Comparison of ENCODE assay signal across 11 cellular contexts in genomic region chr12:62683724-62684501, GRCh38.
DNase-seq lines count a peak whose midpoint lies in the region; ATAC-seq, FAIRE-seq and TF ChIP-seq lines count a peak whose summit lies in the region.
"Had no signal": no experiment of that assay in that cellular context is flagged by ENCODE, and none has a peak within 500 bp of the region (broad histone marks: within the 10 kb centered on the region; RNA-seq: fewer than 3 reads in every experiment).

No MANE protein-coding gene starts in this region.

- no peak for TF ChIP-seq POLR2A in GM18505 (IDR thresholded peaks at IDR 0.05; ENCODE audit: borderline replicate concordance, extremely low read depth, insufficient read depth, insufficient read length)

- no peaks in the 10 kb centered on the region for H3K36me3 Mint-ChIP-seq in CD8-positive, alpha-beta T cell

- POLR2A ChIA-PET in CD8-positive, alpha-beta T cell (lab: Charles Lee), result no interaction called here

- no peaks in the 10 kb centered on the region for H3K27me3 ChIP-seq in left ventricle myocardium inferior (ENCODE audit: low read depth)
- no peaks in the 10 kb centered on the region for H3K27me3 ChIP-seq in CD8-positive, alpha-beta T cell (ENCODE audit: insufficient read depth, low read length)

- TF ChIP-seq CTCF in AG10803 (conservative IDR thresholded peaks at IDR 0.05; ENCODE audit: low read length) (no peak), left ventricle myocardium inferior (IDR thresholded peaks at IDR 0.05; ENCODE audit: borderline replicate concordance) (no peak)
- TF ChIP-seq CTCF in CD8-positive, alpha-beta T cell (IDR thresholded peaks at IDR 0.05), result no peak

- CTCF ChIA-PET in CD8-positive, alpha-beta T cell (lab: Charles Lee), result no interaction called here

- no peaks in the 10 kb centered on the region for H3K36me3 ChIP-seq in left ventricle myocardium inferior
- H3K36me3 ChIP-seq in CD8-positive, alpha-beta T cell (ENCODE audit: insufficient read depth, low read length), result no peaks in the 10 kb centered on the region

- intact Hi-C loops in left ventricle myocardium inferior (cut with micrococcal nuclease) (no loop called here), posterior vena cava (cut with DNase I) (no loop called here)
- intact Hi-C loops in CD8-positive, alpha-beta T cell (cut with DNase I, micrococcal nuclease), result no loop called here

- H3K27me3 Mint-ChIP-seq in CD8-positive, alpha-beta T cell (ENCODE audit: low read depth), result peaks cover 8% of the 10 kb centered on the region

- H3K27ac ChIP-seq in left ventricle myocardium inferior (replicated peaks), result peak overlapping the region; percentile 83
- H3K27ac ChIP-seq in CD8-positive, alpha-beta T cell (ENCODE audit: low read depth, low read length), result no peak overlapping the region
- H3K27ac ChIP-seq: WERI-Rb-1 had no signal

- H3K4me1 ChIP-seq in left ventricle myocardium inferior, result peaks cover 8% of the 10 kb centered on the region
- H3K4me1 ChIP-seq in CD8-positive, alpha-beta T cell (ENCODE audit: insufficient read depth, low read length), result no peaks in the 10 kb centered on the region

- DNase-seq in AG10803 (ENCODE audit: low read depth) (peak; percentile 97), astrocyte of the hippocampus (ENCODE audit: low read depth, low spot score) (peak; percentile 86), left ventricle myocardium inferior (peak; percentile 63), posterior vena cava (ENCODE audit: low spot score) (peak; percentile 89), NCI-H146 (lab: John Stamatoyannopoulos, UW) (no peak), GM19239 (ENCODE audit: insufficient read length, low spot score) (no peak)
- DNase-seq in CD8-positive, alpha-beta T cell, result no peak
- DNase-seq: WERI-Rb-1 had no signal

- no peaks in the 10 kb centered on the region for H3K9me3 ChIP-seq in left ventricle myocardium inferior (replicated peaks)
- no peaks in the 10 kb centered on the region for H3K9me3 ChIP-seq in CD8-positive, alpha-beta T cell (ENCODE audit: low read length)

- no peak overlapping the region for H3K4me3 Mint-ChIP-seq in CD8-positive, alpha-beta T cell
- H3K4me3 Mint-ChIP-seq: B cell had no signal

- no peak overlapping the region for H3K27ac Mint-ChIP-seq in CD8-positive, alpha-beta T cell
- H3K27ac Mint-ChIP-seq: B cell had no signal

- H3K9me3 Mint-ChIP-seq in CD8-positive, alpha-beta T cell, result no peaks in the 10 kb centered on the region

- no peak for ATAC-seq in GM18505 (IDR thresholded peaks at IDR 0.05; ENCODE audit: unreplicated experiment)
- no peak for ATAC-seq in CD8-positive, alpha-beta T cell

- H3K4me1 Mint-ChIP-seq in CD8-positive, alpha-beta T cell (ENCODE audit: low read depth), result no peaks in the 10 kb centered on the region

- no peak overlapping the region for H3K4me3 ChIP-seq in AG10803 (ENCODE audit: low read length)
- no peak overlapping the region for H3K4me3 ChIP-seq in left ventricle myocardium inferior
- H3K4me3 ChIP-seq in CD8-positive, alpha-beta T cell (ENCODE audit: low read depth, low read length), result no peak overlapping the region

- no peak for FAIRE-seq in GM19239 (lab: Jason Lieb, UNC)
- FAIRE-seq: HTR-8/SVneo had no signal

Comparison
In these comparisons a context has a peak if more than half of its experiments do, and no peak if none do; other contexts are left out.
1. DNase-seq: peak in AG10803 (single experiment), astrocyte of the hippocampus (single experiment), left ventricle myocardium inferior (single experiment) and posterior vena cava (single experiment); none in NCI-H146 (single experiment), GM19239 (single experiment) and CD8-positive, alpha-beta T cell (0 of 7).